In the genomic region with DNA sequence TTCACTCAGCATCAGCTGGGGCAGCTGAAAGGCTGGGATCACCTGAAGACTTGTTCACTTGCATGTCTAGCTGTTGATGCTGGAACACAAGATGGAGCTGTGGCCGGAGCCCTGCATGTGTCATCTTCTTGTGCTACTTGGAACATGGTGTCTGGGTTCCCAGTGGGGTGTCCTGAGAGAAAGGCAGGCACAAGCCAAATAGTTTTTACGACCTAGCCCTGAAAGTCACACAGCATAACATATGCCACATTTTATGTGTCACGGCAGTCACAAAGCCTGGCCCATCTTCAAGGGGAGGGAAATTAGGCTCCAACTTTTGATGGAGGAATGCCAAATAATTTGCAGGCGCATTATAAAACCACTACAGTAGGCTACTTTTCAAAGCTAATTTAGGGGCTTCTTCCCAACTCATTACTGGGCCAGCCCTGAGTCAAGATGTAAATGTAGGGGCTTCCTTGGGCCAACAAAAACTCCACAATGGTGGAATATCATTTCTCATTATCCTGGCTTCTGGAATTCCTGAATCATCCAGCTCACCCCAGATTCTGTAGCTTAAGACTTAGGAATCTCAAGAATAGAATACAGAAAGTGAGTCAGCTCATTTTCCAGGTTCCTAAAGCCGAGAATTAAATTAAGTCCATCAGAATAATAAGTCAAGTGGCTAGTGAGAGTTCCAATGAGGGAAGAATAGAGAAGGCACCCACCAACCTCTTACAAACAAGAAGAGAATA, we compare ENCODE assay signal across 3 cellular contexts.
TF ChIP-seq lines count a peak whose summit lies in the region.

No MANE protein-coding gene starts in this region.

TF ChIP-seq in SK-N-SH treated with all-trans-retinoic acid at 6 μM for 48 hours, 23 proteins besides CTCF, POLR2A, EP300 and RAD21:
- no peak for TF ChIP-seq SNAI2 (CRISPR knock-in tag; IDR thresholded peaks at IDR 0.05)
- no peak for TF ChIP-seq ZFP30 (CRISPR knock-in tag; IDR thresholded peaks at IDR 0.05)
- TF ChIP-seq, protein P1, sequence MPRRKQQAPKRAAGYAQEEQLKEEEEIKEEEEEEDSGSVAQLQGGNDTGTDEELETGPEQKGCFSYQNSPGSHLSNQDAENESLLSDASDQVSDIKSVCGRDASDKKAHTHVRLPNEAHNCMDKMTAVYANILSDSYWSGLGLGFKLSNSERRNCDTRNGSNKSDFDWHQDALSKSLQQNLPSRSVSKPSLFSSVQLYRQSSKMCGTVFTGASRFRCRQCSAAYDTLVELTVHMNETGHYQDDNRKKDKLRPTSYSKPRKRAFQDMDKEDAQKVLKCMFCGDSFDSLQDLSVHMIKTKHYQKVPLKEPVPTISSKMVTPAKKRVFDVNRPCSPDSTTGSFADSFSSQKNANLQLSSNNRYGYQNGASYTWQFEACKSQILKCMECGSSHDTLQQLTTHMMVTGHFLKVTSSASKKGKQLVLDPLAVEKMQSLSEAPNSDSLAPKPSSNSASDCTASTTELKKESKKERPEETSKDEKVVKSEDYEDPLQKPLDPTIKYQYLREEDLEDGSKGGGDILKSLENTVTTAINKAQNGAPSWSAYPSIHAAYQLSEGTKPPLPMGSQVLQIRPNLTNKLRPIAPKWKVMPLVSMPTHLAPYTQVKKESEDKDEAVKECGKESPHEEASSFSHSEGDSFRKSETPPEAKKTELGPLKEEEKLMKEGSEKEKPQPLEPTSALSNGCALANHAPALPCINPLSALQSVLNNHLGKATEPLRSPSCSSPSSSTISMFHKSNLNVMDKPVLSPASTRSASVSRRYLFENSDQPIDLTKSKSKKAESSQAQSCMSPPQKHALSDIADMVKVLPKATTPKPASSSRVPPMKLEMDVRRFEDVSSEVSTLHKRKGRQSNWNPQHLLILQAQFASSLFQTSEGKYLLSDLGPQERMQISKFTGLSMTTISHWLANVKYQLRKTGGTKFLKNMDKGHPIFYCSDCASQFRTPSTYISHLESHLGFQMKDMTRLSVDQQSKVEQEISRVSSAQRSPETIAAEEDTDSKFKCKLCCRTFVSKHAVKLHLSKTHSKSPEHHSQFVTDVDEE (CRISPR knock-in tag; IDR thresholded peaks at IDR 0.05): no peak

TF ChIP-seq in SK-N-SH, 30 proteins besides CTCF, POLR2A, EP300 and RAD21:
- TF ChIP-seq, protein P2, sequence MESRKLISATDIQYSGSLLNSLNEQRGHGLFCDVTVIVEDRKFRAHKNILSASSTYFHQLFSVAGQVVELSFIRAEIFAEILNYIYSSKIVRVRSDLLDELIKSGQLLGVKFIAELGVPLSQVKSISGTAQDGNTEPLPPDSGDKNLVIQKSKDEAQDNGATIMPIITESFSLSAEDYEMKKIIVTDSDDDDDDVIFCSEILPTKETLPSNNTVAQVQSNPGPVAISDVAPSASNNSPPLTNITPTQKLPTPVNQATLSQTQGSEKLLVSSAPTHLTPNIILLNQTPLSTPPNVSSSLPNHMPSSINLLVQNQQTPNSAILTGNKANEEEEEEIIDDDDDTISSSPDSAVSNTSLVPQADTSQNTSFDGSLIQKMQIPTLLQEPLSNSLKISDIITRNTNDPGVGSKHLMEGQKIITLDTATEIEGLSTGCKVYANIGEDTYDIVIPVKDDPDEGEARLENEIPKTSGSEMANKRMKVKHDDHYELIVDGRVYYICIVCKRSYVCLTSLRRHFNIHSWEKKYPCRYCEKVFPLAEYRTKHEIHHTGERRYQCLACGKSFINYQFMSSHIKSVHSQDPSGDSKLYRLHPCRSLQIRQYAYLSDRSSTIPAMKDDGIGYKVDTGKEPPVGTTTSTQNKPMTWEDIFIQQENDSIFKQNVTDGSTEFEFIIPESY (IDR thresholded peaks at IDR 0.05; ENCODE audit: borderline replicate concordance, low read depth): no peak
- TF ChIP-seq, protein P3, sequence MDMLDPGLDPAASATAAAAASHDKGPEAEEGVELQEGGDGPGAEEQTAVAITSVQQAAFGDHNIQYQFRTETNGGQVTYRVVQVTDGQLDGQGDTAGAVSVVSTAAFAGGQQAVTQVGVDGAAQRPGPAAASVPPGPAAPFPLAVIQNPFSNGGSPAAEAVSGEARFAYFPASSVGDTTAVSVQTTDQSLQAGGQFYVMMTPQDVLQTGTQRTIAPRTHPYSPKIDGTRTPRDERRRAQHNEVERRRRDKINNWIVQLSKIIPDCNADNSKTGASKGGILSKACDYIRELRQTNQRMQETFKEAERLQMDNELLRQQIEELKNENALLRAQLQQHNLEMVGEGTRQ (IDR thresholded peaks at IDR 0.05; ENCODE audit: borderline replicate concordance, low read depth, low read length): no peak
- TF ChIP-seq FOSL2 (IDR thresholded peaks at IDR 0.05; ENCODE audit: borderline replicate concordance, low read depth): no peak
TF ChIP-seq in SK-N-SH: peak in this region for 0.

TF ChIP-seq in IMR-90, 13 proteins besides CTCF, POLR2A, EP300 and RAD21:
- TF ChIP-seq CEBPB (IDR thresholded peaks at IDR 0.05; ENCODE audit: low read depth, low read length) (no peak), FOS (IDR thresholded peaks at IDR 0.05; ENCODE audit: low read depth, low read length) (no peak), RCOR1 (IDR thresholded peaks at IDR 0.05; ENCODE audit: insufficient replicate concordance, low read length) (no peak), MXI1 (IDR thresholded peaks at IDR 0.05; ENCODE audit: borderline replicate concordance, low read depth, low read length) (no peak), CHD1 (IDR thresholded peaks at IDR 0.05; ENCODE audit: low read depth, low read length) (no peak), RFX5 (IDR thresholded peaks at IDR 0.05; ENCODE audit: low read depth, low read length) (no peak), MAZ (IDR thresholded peaks at IDR 0.05; ENCODE audit: borderline replicate concordance, low read depth, low read length) (no peak), NFE2L2 (IDR thresholded peaks at IDR 0.05; ENCODE audit: low read depth, low read length) (no peak), MAFK (IDR thresholded peaks at IDR 0.05; ENCODE audit: low read depth, low read length) (no peak), SMC3 (IDR thresholded peaks at IDR 0.05; ENCODE audit: low read depth, low read length) (no peak), BHLHE40 (IDR thresholded peaks at IDR 0.05; ENCODE audit: low read depth, low read length) (no peak)
- TF ChIP-seq, protein P4, sequence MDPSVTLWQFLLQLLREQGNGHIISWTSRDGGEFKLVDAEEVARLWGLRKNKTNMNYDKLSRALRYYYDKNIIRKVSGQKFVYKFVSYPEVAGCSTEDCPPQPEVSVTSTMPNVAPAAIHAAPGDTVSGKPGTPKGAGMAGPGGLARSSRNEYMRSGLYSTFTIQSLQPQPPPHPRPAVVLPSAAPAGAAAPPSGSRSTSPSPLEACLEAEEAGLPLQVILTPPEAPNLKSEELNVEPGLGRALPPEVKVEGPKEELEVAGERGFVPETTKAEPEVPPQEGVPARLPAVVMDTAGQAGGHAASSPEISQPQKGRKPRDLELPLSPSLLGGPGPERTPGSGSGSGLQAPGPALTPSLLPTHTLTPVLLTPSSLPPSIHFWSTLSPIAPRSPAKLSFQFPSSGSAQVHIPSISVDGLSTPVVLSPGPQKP (IDR thresholded peaks at IDR 0.05; ENCODE audit: borderline replicate concordance, low read depth, low read length): no peak
- TF ChIP-seq, protein P3 (IDR thresholded peaks at IDR 0.05; ENCODE audit: low read depth, low read length): no peak
TF ChIP-seq in IMR-90: peak in this region for 0.
